Comparison of ENCODE assay signal across 25 cellular contexts in the genomic region with DNA sequence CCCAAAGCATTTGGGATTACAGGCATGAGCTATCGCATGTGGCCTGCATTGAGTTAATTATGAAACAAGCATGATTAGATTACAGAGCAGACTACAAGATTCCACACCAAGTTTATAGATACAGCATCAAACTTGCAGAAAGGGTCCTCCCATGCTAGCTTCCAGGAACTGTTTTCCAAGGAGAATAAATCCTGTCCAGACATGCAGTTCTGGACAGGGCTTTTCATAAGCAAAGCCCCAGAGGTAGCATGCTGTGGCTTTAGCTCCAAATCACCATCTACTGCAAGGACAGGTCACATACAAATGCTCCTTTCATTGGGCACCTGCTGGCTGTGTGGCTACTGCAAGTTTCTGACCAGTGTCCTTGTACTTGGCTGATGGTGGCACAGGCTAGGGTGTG. TPM values are rescaled to one million over a fixed set of nuclear protein-coding genes. Genes with fewer than 3 reads are reported as not detected.
DNase-seq lines count a peak whose midpoint lies in the region; ATAC-seq, FAIRE-seq and TF ChIP-seq lines count a peak whose summit lies in the region.
"Had no signal": no experiment of that assay in that cellular context is flagged by ENCODE, and none has a peak within 500 bp of the region (broad histone marks: within the 10 kb centered on the region; RNA-seq: fewer than 3 reads in every experiment).

No MANE protein-coding gene starts in this region.

- intact Hi-C loops in K562 (cut with micrococcal nuclease) (loop anchor here (5.0 kb wide), 2 partner anchors 197 to 258 kb away; partner anchors contain the start of gene SLC25A1), head of caudate nucleus (cut with DNase I) (no loop called here)

- no peak overlapping the region for H2AFZ ChIP-seq in K562 (ENCODE audit: low read depth, low read length)

- TF ChIP-seq RAD21 in K562 (CRISPR knock-in tag; conservative IDR thresholded peaks at IDR 0.05 in 1 of 2, IDR thresholded peaks at IDR 0.05 in 1 of 2), result no peak

- peak overlapping the region in 1 of 2 experiments; percentile 5; a peak in 1 of 4 replicates for H3K9ac ChIP-seq in K562 (ENCODE audit: insufficient read depth in 1 of 2, low read depth in 2 of 2, low read length in 2 of 2)
- H3K9ac ChIP-seq: BLaER1 had no signal

- FAIRE-seq in K562 (lab: Jason Lieb, UNC) (no peak), urothelium cell line (lab: Jason Lieb, UNC) (peak; percentile 40)
- FAIRE-seq: A204.1, GM12878, GM12892, GM18507 had no signal

- no TSS peak for BruUV-seq in K562 (replicated peaks; lab: Mats Ljungman, UMichigan)

- H3K4me1 ChIP-seq in K562 (replicated peaks in 1 of 2; ENCODE audit: control insufficient read depth in 2 of 2, insufficient read depth in 2 of 2, low read length in 2 of 2), result no peaks in the 10 kb centered on the region
- H3K4me1 ChIP-seq: BE2C, BLaER1 had no signal

- no peak for ATAC-seq in K562
- ATAC-seq: GM12878 had no signal

- DNase-seq in K562 (ENCODE audit: extremely low read depth in 1 of 4, low spot score in 3 of 4) (no peak), mesenteric fat pad (ENCODE audit: low spot score) (peak; percentile 43), urothelium cell line (ENCODE audit: low spot score) (no peak), head of caudate nucleus (no peak), mucosa of gallbladder (ENCODE audit: low spot score) (no peak)
- DNase-seq: 8988T; ACHN; BE2C; C1 segment of cervical spinal cord; CD4-positive, alpha-beta memory T cell; CD4-positive, CD25-positive, alpha-beta regulatory T cell; CD8-positive, alpha-beta memory T cell; COR-L47; DMS 273 treated with DMSO at 0.1 percent for 48 hours; DMS153; DMS53; DMS79; DND-41; EL; GDM1 had no signal

- peaks cover 4% of the 10 kb centered on the region for H3K9me1 ChIP-seq in K562 (ENCODE audit: control insufficient read depth, insufficient read depth, low read length)

- no peak overlapping the region for H3K4me2 ChIP-seq in K562 (ENCODE audit: insufficient read depth, low read length)
- H3K4me2 ChIP-seq: BLaER1 had no signal

- no peaks in the 10 kb centered on the region for H3K27me3 ChIP-seq in K562 (ENCODE audit: control insufficient read depth in 2 of 2, insufficient read depth in 2 of 2, low read length in 2 of 2)
- H3K27me3 ChIP-seq: BE2C, BLaER1 had no signal

- TF ChIP-seq EP300 in K562 (IDR thresholded peaks at IDR 0.05; ENCODE audit: low read length), result no peak

- no peaks in the 10 kb centered on the region for H3K79me2 ChIP-seq in K562 (ENCODE audit: control insufficient read depth, insufficient read depth, low read length)

- H3K9me3 ChIP-seq in K562 (replicated peaks; ENCODE audit: control insufficient read depth, insufficient read depth, low read depth, low read length), result no peaks in the 10 kb centered on the region
- H3K9me3 ChIP-seq: BE2C, BLaER1 had no signal

- no peak overlapping the region for H3K4me3 ChIP-seq in K562
- H3K4me3 ChIP-seq: BLaER1, GM12878 had no signal

- no peak for TF ChIP-seq CTCF in K562 (IDR thresholded peaks at IDR 0.05 in 2 of 3, conservative IDR thresholded peaks at IDR 0.05 in 1 of 3; ENCODE audit: insufficient read depth in 2 of 3, low read depth in 1 of 3, low read length in 3 of 3)

- TF ChIP-seq POLR2A in K562 (conservative IDR thresholded peaks at IDR 0.05), result no peak; the same call in 1 of the 2 replicates

- 97% methylated on average over 1 of the region's 1 CpG for WGBS in K562 (ENCODE audit: insufficient coverage, low coverage, missing lambda C conversion rate)

- in situ Hi-C loops in K562 (cut with MboI), result no loop called here

- no peak overlapping the region for H3K27ac ChIP-seq in K562 (ENCODE audit: extremely low read depth, low read depth, low read length)
- H3K27ac ChIP-seq: BLaER1 had no signal

- CTCF ChIA-PET in K562 (lab: Yijun Ruan, JAX; ENCODE audit: low intra/inter-chr PET ratio), result no interaction called here

- peaks cover 94% of the 10 kb centered on the region for H3K36me3 ChIP-seq in K562 (ENCODE audit: control insufficient read depth, insufficient read depth, low read length)

- POLR2A ChIA-PET in K562 (lab: Yijun Ruan, JAX), result interaction anchor here (0.6 to 2.4 kb wide), 8 partner anchors 9 to 1194 kb away, joined by 3 to 8 read pairs (median 6); no protein-coding TSS in a partner anchor

- H4K20me1 ChIP-seq in K562 (replicated peaks; ENCODE audit: control insufficient read depth, insufficient read depth, low read length), result no peaks in the 10 kb centered on the region; the same call in 1 of the 2 replicates
- H4K20me1 ChIP-seq: BLaER1 had no signal

TF ChIP-seq in K562, 482 proteins besides CTCF, POLR2A, EP300 and RAD21 (continues in another document):
- TF ChIP-seq, protein P1, sequence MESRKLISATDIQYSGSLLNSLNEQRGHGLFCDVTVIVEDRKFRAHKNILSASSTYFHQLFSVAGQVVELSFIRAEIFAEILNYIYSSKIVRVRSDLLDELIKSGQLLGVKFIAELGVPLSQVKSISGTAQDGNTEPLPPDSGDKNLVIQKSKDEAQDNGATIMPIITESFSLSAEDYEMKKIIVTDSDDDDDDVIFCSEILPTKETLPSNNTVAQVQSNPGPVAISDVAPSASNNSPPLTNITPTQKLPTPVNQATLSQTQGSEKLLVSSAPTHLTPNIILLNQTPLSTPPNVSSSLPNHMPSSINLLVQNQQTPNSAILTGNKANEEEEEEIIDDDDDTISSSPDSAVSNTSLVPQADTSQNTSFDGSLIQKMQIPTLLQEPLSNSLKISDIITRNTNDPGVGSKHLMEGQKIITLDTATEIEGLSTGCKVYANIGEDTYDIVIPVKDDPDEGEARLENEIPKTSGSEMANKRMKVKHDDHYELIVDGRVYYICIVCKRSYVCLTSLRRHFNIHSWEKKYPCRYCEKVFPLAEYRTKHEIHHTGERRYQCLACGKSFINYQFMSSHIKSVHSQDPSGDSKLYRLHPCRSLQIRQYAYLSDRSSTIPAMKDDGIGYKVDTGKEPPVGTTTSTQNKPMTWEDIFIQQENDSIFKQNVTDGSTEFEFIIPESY (CRISPR knock-in tag; IDR thresholded peaks at IDR 0.05), result no peak
- TF ChIP-seq, protein P2, sequence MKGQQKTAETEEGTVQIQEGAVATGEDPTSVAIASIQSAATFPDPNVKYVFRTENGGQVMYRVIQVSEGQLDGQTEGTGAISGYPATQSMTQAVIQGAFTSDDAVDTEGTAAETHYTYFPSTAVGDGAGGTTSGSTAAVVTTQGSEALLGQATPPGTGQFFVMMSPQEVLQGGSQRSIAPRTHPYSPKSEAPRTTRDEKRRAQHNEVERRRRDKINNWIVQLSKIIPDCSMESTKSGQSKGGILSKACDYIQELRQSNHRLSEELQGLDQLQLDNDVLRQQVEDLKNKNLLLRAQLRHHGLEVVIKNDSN (CRISPR knock-in tag; IDR thresholded peaks at IDR 0.05), result peak; percentile 33; the same call in 1 of the 2 replicates
- TF ChIP-seq RHOXF2B (CRISPR knock-in tag; conservative IDR thresholded peaks at IDR 0.05), result no peak

RNA-seq across cellular contexts. Expression of gene HIRA, which starts 57.1 kb away (rescaled TPM):
- 103 and 120 TPM in 2 replicates for total RNA-seq in K562 (2011; cell fraction: chromatin; rRNA removed; ENCODE audit: low replicate concordance)
- 79.7 and 81.6 TPM in 2 replicates for total RNA-seq in K562 (2011; cell fraction: nucleolus; rRNA removed)
- total RNA-seq in K562 (2011; cell fraction: nucleoplasm; rRNA removed), result 66.5 and 67.1 TPM in 2 replicates
- total RNA-seq in K562 (2014; rRNA removed) (58.3 and 70.6 TPM in 2 replicates), K562 (2014; rRNA removed; fragmentation: Illumina TruSeq; extraction: Trizol) (53.9 and 54.0 TPM in 2 replicates), K562 (2015; rRNA removed; fragmentation: Illumina TruSeq; extraction: Trizol) (57.5 and 58.4 TPM in 2 replicates), K562 (2021) (115 and 132 TPM in 2 replicates), mesenteric fat pad (29.2 TPM), mucosa of gallbladder (25.2 TPM)
- polyA plus RNA-seq in K562 (2011; rRNA removed) (71.7 and 82.2 TPM in 2 replicates), K562 (2014; fragmentation: Illumina TruSeq; extraction: Trizol) (106 and 114 TPM in 2 replicates), K562 (2014; fragmentation: Nextera tagmentation; extraction: Ambion mirVana) (1 to 10 TPM in 1 of 2 experiments, under 1 TPM in 1; 0.96 to 1.2 TPM), K562 (2014; rRNA removed) (80.0 and 80.8 TPM in 2 replicates)
- 105 and 109 TPM in 2 replicates for polyA plus RNA-seq in K562 (2011; cell fraction: cytosol; rRNA removed)
- polyA plus RNA-seq in K562 (2011; cell fraction: nucleus; rRNA removed), result 104 and 124 TPM in 2 replicates
- 91.6 and 91.8 TPM in 2 replicates for polyA plus RNA-seq in K562 (2012)
- polyA minus RNA-seq in K562 (2011; rRNA and poly(A)+ RNA removed), result 93.7 and 126 TPM in 2 replicates
- 65.3 and 93.4 TPM in 2 replicates for polyA minus RNA-seq in K562 (2011; cell fraction: cytosol; rRNA and poly(A)+ RNA removed)
- polyA minus RNA-seq in K562 (2011; cell fraction: nucleus; rRNA and poly(A)+ RNA removed), result 30.3 and 61.3 TPM in 2 replicates

RNA-seq across cellular contexts. Expression of gene MRPL40, which starts 57.9 kb away (rescaled TPM):
- total RNA-seq in K562 (2011; cell fraction: chromatin; rRNA removed; ENCODE audit: low replicate concordance), result 13.9 and 26.1 TPM in 2 replicates
- 29.0 and 32.5 TPM in 2 replicates for total RNA-seq in K562 (2011; cell fraction: nucleolus; rRNA removed)
- 25.1 and 32.0 TPM in 2 replicates for total RNA-seq in K562 (2011; cell fraction: nucleoplasm; rRNA removed)
- total RNA-seq in K562 (2014; rRNA removed) (160 and 182 TPM in 2 replicates), K562 (2014; rRNA removed; fragmentation: Illumina TruSeq; extraction: Trizol) (208 and 209 TPM in 2 replicates), K562 (2015; rRNA removed; fragmentation: Illumina TruSeq; extraction: Trizol) (181 and 198 TPM in 2 replicates), K562 (2021) (132 and 144 TPM in 2 replicates), mesenteric fat pad (25.8 TPM), mucosa of gallbladder (25.7 TPM)
- polyA plus RNA-seq in K562 (2011; rRNA removed) (175 and 219 TPM in 2 replicates), K562 (2014; fragmentation: Illumina TruSeq; extraction: Trizol) (197 and 237 TPM in 2 replicates), K562 (2014; fragmentation: Nextera tagmentation; extraction: Ambion mirVana) (100 to 1,000 TPM; 601 to 652 TPM), K562 (2014; rRNA removed) (223 TPM in 2 replicates)
- 88.3 and 113 TPM in 2 replicates for polyA plus RNA-seq in K562 (2011; cell fraction: cytosol; rRNA removed)
- polyA plus RNA-seq in K562 (2011; cell fraction: nucleus; rRNA removed), result 34.6 and 66.5 TPM in 2 replicates
- 159 TPM in 2 replicates for polyA plus RNA-seq in K562 (2012)
- 52.5 and 73.2 TPM in 2 replicates for polyA minus RNA-seq in K562 (2011; rRNA and poly(A)+ RNA removed)
- polyA minus RNA-seq in K562 (2011; cell fraction: cytosol; rRNA and poly(A)+ RNA removed), result 31.3 and 34.3 TPM in 2 replicates
- 12.0 and 31.3 TPM in 2 replicates for polyA minus RNA-seq in K562 (2011; cell fraction: nucleus; rRNA and poly(A)+ RNA removed)
